ENCODE assay signal across 12 cellular contexts in the genomic region with DNA sequence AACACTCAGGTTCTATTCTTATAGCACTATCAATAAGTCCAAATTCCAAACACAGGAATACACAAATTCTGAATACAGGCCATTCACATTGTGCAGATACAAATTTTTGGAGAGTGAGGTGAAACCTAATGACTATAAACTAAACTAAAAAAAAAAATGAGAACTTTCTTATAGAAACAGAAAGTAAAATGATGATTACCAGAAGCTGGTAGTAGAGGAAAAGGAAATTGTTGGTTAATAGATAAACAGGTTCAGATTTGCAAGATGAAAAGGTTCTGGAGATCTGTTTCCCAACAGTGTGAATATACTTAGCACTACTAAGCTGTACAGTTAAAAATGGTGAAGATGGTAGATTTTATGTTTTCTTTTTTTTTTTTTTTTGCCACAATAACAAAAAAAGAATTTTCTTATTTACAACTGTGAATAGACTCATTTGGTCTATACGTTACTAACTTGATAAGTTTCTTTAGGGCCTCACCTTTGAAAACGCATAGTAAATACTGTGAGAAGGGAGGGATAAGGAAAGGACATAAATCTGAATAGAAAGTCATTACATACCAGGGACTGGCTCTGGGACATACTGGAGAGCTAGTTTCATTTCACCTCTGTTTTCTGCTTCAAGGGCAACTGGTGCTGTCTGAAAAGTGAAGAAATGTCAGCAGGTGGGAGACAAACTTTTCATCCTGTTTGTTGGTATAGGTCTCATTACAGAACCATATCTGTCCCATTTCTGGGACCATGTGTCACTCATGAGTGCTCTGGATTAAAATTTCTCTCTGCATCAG. TPM values are rescaled to one million over a fixed set of nuclear protein-coding genes. Genes with fewer than 3 reads are reported as not detected.
DNase-seq lines count a peak whose midpoint lies in the region; ATAC-seq lines count a peak whose summit lies in the region.
"Had no signal": no experiment of that assay in that cellular context is flagged by ENCODE, and none has a peak within 500 bp of the region (broad histone marks: within the 10 kb centered on the region; RNA-seq: fewer than 3 reads in every experiment).

No MANE protein-coding gene starts in this region.

- H3K36me3 Mint-ChIP-seq in activated naive CD4-positive, alpha-beta T cell treated with anti-CD3 and anti-CD28 coated beads, Interleukin-2, amount 10 ng/mL, durations not matched to agents 7 days and 5 days, result peaks cover 56% of the 10 kb centered on the region
- H3K36me3 Mint-ChIP-seq in T-helper 1 cell treated with Interleukin-12 subunit alpha and Interleukin-12 subunit beta and Interleukin-4 antibody, amounts not matched to agents 30 μg/mL and 1 μg/mL, for 36 hours (ENCODE audit: low read depth), result peaks cover 72% of the 10 kb centered on the region

- no peaks in the 10 kb centered on the region for H3K27me3 Mint-ChIP-seq in activated naive CD4-positive, alpha-beta T cell treated with anti-CD3 and anti-CD28 coated beads, Interleukin-2, amount 10 ng/mL, durations not matched to agents 7 days and 5 days
- peaks cover 3% of the 10 kb centered on the region for H3K27me3 Mint-ChIP-seq in T-helper 1 cell treated with Interleukin-12 subunit alpha and Interleukin-12 subunit beta and Interleukin-4 antibody, amounts not matched to agents 30 μg/mL and 1 μg/mL, for 36 hours (ENCODE audit: low read depth)
- no peaks in the 10 kb centered on the region for H3K27me3 Mint-ChIP-seq in stimulated activated naive CD8-positive, alpha-beta T cell treated with anti-CD3 and anti-CD28 coated beads, Interleukin-15, amount 100 ng/mL, for 72 hours

- in situ Hi-C loops in G401 (cut with HindIII; ENCODE audit: low sequenced_read_pairs), result no loop called here

- CTCF ChIA-PET in activated naive CD4-positive, alpha-beta T cell treated with anti-CD3 and anti-CD28 coated beads, Interleukin-2, amount 10 ng/mL, durations not matched to agents 7 days and 5 days (lab: Charles Lee), result interaction anchor here (0.6 to 2.8 kb wide), 9 partner anchors 11 to 155 kb away, joined by 3 to 9 read pairs (median 4); a partner anchor contains a TSS

- DNase-seq in activated naive CD4-positive, alpha-beta T cell treated with anti-CD3 and anti-CD28 coated beads, Interleukin-2, amount 10 ng/mL, durations not matched to agents 7 days and 5 days, result no peak
- no peak for DNase-seq in activated naive CD4-positive, alpha-beta T cell treated with anti-CD3 and anti-CD28 coated beads, Interleukin-2, amount 50 U/mL, for 16 hours
- DNase-seq in stimulated activated naive CD8-positive, alpha-beta T cell treated with anti-CD3 and anti-CD28 coated beads, Interleukin-15, amount 100 ng/mL, for 72 hours, result no peak
- DNase-seq in G401 (ENCODE audit: low spot score) (no peak), NCI-H2227 treated with DMSO at 0.1 percent for 48 hours (lab: John Stamatoyannopoulos, UW) (no peak)
- DNase-seq in activated CD4-positive, alpha-beta T cell treated with anti-CD3 and anti-CD28 coated beads, Interleukin-2, amount 50 U/mL, for 48 hours, result no peak
- DNase-seq: activated CD4-positive, CD25-positive, alpha-beta regulatory T cell; dermis blood vessel endothelial cell; sigmoid colon; substantia nigra had no signal

- no peaks in the 10 kb centered on the region for H3K9me3 Mint-ChIP-seq in activated naive CD4-positive, alpha-beta T cell treated with anti-CD3 and anti-CD28 coated beads, Interleukin-2, amount 10 ng/mL, durations not matched to agents 7 days and 5 days
- peaks cover 14% of the 10 kb centered on the region for H3K9me3 Mint-ChIP-seq in T-helper 1 cell treated with Interleukin-12 subunit alpha and Interleukin-12 subunit beta and Interleukin-4 antibody, amounts not matched to agents 30 μg/mL and 1 μg/mL, for 36 hours
- no peaks in the 10 kb centered on the region for H3K9me3 Mint-ChIP-seq in stimulated activated naive CD8-positive, alpha-beta T cell treated with anti-CD3 and anti-CD28 coated beads, Interleukin-15, amount 100 ng/mL, for 72 hours

- peak overlapping the region; percentile 76 for H3K27ac Mint-ChIP-seq in activated naive CD4-positive, alpha-beta T cell treated with anti-CD3 and anti-CD28 coated beads, Interleukin-2, amount 10 ng/mL, durations not matched to agents 7 days and 5 days
- peak overlapping the region; percentile 71 for H3K27ac Mint-ChIP-seq in T-helper 1 cell treated with Interleukin-12 subunit alpha and Interleukin-12 subunit beta and Interleukin-4 antibody, amounts not matched to agents 30 μg/mL and 1 μg/mL, for 36 hours
- peak overlapping the region; percentile 86 for H3K27ac Mint-ChIP-seq in stimulated activated naive CD8-positive, alpha-beta T cell treated with anti-CD3 and anti-CD28 coated beads, Interleukin-15, amount 100 ng/mL, for 72 hours

- ATAC-seq in HG02884 (IDR thresholded peaks at IDR 0.05; ENCODE audit: unreplicated experiment), result peak; percentile 80
- ATAC-seq in stimulated activated naive CD8-positive, alpha-beta T cell treated with anti-CD3 and anti-CD28 coated beads, Interleukin-15, amount 100 ng/mL, for 72 hours, result peak; percentile 75

- no peak overlapping the region for H3K4me3 Mint-ChIP-seq in activated naive CD4-positive, alpha-beta T cell treated with anti-CD3 and anti-CD28 coated beads, Interleukin-2, amount 10 ng/mL, durations not matched to agents 7 days and 5 days
- peak overlapping the region; percentile 64 for H3K4me3 Mint-ChIP-seq in T-helper 1 cell treated with Interleukin-12 subunit alpha and Interleukin-12 subunit beta and Interleukin-4 antibody, amounts not matched to agents 30 μg/mL and 1 μg/mL, for 36 hours
- peak overlapping the region; percentile 59 to 69 for H3K4me3 Mint-ChIP-seq in stimulated activated naive CD8-positive, alpha-beta T cell treated with anti-CD3 and anti-CD28 coated beads, Interleukin-15, amount 100 ng/mL, for 72 hours

- peaks cover 42% of the 10 kb centered on the region for H3K4me1 Mint-ChIP-seq in activated naive CD4-positive, alpha-beta T cell treated with anti-CD3 and anti-CD28 coated beads, Interleukin-2, amount 10 ng/mL, durations not matched to agents 7 days and 5 days
- peaks cover 35% of the 10 kb centered on the region for H3K4me1 Mint-ChIP-seq in T-helper 1 cell treated with Interleukin-12 subunit alpha and Interleukin-12 subunit beta and Interleukin-4 antibody, amounts not matched to agents 30 μg/mL and 1 μg/mL, for 36 hours (ENCODE audit: low read depth)
- peaks cover 31% of the 10 kb centered on the region for H3K4me1 Mint-ChIP-seq in stimulated activated naive CD8-positive, alpha-beta T cell treated with anti-CD3 and anti-CD28 coated beads, Interleukin-15, amount 100 ng/mL, for 72 hours

RNA-seq across cellular contexts. Expression of a gene that starts 14.2 kb away (rescaled TPM):
- 8.6 and 10.7 TPM in 2 replicates for total RNA-seq in G401 (2014; rRNA removed; shearing (Covaris generic))
- total RNA-seq: dermis blood vessel endothelial cell had no signal

RNA-seq across cellular contexts. Expression of a gene that starts 35.2 kb away (rescaled TPM):
- 28.1 and 33.9 TPM in 2 replicates for total RNA-seq in G401 (2014; rRNA removed; shearing (Covaris generic))

RNA-seq across cellular contexts. Expression of a gene that starts 52.4 kb away (rescaled TPM):
- total RNA-seq in G401 (2014; rRNA removed; shearing (Covaris generic)), result 12.5 and 29.9 TPM in 2 replicates
